In the genomic region with DNA sequence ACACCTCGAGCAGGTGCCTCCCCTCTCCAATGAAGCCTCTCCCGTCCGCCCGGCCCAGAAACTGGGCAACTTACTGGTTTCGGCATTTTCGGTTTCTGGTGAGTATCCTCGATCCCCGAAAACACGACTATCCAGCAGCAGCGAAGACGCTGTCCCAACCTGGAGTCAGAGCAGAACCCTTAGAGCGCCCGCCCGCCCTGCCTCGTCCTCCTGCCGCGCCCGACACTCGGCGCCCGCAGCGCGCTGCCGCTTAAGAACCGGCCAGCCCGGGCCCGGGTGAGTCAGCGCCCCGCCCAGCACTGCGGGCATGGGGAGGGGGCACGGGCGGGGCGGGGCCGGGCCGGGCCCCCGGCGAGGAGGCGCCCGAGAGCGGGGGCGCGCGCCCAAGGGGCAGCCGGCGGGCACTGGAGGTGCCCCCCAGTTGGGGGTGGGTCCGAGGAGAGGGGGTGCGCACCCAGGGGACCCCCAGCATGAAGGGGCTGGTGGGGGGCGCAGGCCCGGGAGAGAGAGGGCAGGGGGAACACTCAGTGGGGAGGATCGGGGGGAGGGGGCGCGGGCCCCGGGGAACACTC, we compare ENCODE assay signal across 1 cellular context.
TF ChIP-seq lines count a peak whose summit lies in the region.

No MANE protein-coding gene starts in this region.

TF ChIP-seq in K562, 482 proteins besides CTCF, POLR2A, EP300 and RAD21 (continued from another document and continues in another):
- TF ChIP-seq, protein P1, sequence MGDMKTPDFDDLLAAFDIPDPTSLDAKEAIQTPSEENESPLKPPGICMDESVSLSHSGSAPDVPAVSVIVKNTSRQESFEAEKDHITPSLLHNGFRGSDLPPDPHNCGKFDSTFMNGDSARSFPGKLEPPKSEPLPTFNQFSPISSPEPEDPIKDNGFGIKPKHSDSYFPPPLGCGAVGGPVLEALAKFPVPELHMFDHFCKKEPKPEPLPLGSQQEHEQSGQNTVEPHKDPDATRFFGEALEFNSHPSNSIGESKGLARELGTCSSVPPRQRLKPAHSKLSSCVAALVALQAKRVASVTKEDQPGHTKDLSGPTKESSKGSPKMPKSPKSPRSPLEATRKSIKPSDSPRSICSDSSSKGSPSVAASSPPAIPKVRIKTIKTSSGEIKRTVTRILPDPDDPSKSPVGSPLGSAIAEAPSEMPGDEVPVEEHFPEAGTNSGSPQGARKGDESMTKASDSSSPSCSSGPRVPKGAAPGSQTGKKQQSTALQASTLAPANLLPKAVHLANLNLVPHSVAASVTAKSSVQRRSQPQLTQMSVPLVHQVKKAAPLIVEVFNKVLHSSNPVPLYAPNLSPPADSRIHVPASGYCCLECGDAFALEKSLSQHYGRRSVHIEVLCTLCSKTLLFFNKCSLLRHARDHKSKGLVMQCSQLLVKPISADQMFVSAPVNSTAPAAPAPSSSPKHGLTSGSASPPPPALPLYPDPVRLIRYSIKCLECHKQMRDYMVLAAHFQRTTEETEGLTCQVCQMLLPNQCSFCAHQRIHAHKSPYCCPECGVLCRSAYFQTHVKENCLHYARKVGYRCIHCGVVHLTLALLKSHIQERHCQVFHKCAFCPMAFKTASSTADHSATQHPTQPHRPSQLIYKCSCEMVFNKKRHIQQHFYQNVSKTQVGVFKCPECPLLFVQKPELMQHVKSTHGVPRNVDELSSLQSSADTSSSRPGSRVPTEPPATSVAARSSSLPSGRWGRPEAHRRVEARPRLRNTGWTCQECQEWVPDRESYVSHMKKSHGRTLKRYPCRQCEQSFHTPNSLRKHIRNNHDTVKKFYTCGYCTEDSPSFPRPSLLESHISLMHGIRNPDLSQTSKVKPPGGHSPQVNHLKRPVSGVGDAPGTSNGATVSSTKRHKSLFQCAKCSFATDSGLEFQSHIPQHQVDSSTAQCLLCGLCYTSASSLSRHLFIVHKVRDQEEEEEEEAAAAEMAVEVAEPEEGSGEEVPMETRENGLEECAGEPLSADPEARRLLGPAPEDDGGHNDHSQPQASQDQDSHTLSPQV (IDR thresholded peaks at IDR 0.05): 0 out of 2 replicates have a peak, but pooled peaks have one; percentile 40
- no peak for TF ChIP-seq SMC3 (conservative IDR thresholded peaks at IDR 0.05; ENCODE audit: insufficient read depth, low read depth, low read length)
- TF ChIP-seq SMAD1 (IDR thresholded peaks at IDR 0.05; ENCODE audit: low read depth, low read length, partially characterized antibody): no peak
- TF ChIP-seq RBM39 (optimal IDR thresholded peaks at IDR 0.05; ENCODE audit: low read depth, low read length): no peak
- TF ChIP-seq, protein P2, sequence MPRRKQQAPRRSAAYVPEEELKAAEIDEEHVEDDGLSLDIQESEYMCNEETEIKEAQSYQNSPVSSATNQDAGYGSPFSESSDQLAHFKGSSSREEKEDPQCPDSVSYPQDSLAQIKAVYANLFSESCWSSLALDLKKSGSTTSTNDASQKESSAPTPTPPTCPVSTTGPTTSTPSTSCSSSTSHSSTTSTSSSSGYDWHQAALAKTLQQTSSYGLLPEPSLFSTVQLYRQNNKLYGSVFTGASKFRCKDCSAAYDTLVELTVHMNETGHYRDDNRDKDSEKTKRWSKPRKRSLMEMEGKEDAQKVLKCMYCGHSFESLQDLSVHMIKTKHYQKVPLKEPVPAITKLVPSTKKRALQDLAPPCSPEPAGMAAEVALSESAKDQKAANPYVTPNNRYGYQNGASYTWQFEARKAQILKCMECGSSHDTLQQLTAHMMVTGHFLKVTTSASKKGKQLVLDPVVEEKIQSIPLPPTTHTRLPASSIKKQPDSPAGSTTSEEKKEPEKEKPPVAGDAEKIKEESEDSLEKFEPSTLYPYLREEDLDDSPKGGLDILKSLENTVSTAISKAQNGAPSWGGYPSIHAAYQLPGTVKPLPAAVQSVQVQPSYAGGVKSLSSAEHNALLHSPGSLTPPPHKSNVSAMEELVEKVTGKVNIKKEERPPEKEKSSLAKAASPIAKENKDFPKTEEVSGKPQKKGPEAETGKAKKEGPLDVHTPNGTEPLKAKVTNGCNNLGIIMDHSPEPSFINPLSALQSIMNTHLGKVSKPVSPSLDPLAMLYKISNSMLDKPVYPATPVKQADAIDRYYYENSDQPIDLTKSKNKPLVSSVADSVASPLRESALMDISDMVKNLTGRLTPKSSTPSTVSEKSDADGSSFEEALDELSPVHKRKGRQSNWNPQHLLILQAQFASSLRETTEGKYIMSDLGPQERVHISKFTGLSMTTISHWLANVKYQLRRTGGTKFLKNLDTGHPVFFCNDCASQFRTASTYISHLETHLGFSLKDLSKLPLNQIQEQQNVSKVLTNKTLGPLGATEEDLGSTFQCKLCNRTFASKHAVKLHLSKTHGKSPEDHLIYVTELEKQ (CRISPR knock-in tag; IDR thresholded peaks at IDR 0.05): no peak
- TF ChIP-seq ZNF134 (CRISPR knock-in tag; conservative IDR thresholded peaks at IDR 0.05): no peak
- TF ChIP-seq RBFOX2 (IDR thresholded peaks at IDR 0.05; ENCODE audit: low read depth, low read length): peak; percentile 90
- TF ChIP-seq NR2F6 (CRISPR knock-in tag; IDR thresholded peaks at IDR 0.05): 0 out of 2 replicates have a peak, but pooled peaks have one; percentile 62
- TF ChIP-seq, protein P3, sequence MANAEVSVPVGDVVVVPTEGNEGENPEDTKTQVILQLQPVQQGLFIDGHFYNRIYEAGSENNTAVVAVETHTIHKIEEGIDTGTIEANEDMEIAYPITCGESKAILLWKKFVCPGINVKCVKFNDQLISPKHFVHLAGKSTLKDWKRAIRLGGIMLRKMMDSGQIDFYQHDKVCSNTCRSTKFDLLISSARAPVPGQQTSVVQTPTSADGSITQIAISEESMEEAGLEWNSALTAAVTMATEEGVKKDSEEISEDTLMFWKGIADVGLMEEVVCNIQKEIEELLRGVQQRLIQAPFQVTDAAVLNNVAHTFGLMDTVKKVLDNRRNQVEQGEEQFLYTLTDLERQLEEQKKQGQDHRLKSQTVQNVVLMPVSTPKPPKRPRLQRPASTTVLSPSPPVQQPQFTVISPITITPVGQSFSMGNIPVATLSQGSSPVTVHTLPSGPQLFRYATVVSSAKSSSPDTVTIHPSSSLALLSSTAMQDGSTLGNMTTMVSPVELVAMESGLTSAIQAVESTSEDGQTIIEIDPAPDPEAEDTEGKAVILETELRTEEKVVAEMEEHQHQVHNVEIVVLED (CRISPR knock-in tag; IDR thresholded peaks at IDR 0.05): no peak
- TF ChIP-seq PHF21A (IDR thresholded peaks at IDR 0.05; ENCODE audit: borderline replicate concordance, low read depth): no peak
- no peak for TF ChIP-seq ZMIZ1 (IDR thresholded peaks at IDR 0.05; ENCODE audit: low read depth in 2 of 2, low read length in 2 of 2)
- no peak for TF ChIP-seq ZNF23 (CRISPR knock-in tag; IDR thresholded peaks at IDR 0.05)
- no peak for TF ChIP-seq FOXM1 (IDR thresholded peaks at IDR 0.05; ENCODE audit: low read depth)
- no peak for TF ChIP-seq FOXM1 (CRISPR knock-in tag; IDR thresholded peaks at IDR 0.05; ENCODE audit: low read depth)
- TF ChIP-seq KAT7 (CRISPR knock-in tag; IDR thresholded peaks at IDR 0.05; ENCODE audit: borderline replicate concordance): no peak
- no peak for TF ChIP-seq FOXO4 (CRISPR knock-in tag; IDR thresholded peaks at IDR 0.05)
- TF ChIP-seq CCNT2 (IDR thresholded peaks at IDR 0.05; ENCODE audit: borderline replicate concordance, extremely low read depth, insufficient read length, low read depth, low read length): peak; percentile 77
- no peak for TF ChIP-seq MEF2A (IDR thresholded peaks at IDR 0.05; ENCODE audit: control insufficient read depth, low read depth, low read length)
- 0 out of 2 replicates have a peak, but pooled peaks have one; percentile 63 for TF ChIP-seq ERF (CRISPR knock-in tag; IDR thresholded peaks at IDR 0.05)
- no peak for TF ChIP-seq TCF15 (CRISPR knock-in tag; IDR thresholded peaks at IDR 0.05)
- peak; percentile 56; the same call in 1 of the 2 replicates for TF ChIP-seq ELF4 (CRISPR knock-in tag; IDR thresholded peaks at IDR 0.05)
- TF ChIP-seq NR2C2 (CRISPR knock-in tag; IDR thresholded peaks at IDR 0.05): 0 out of 2 replicates have a peak, but pooled peaks have one; percentile 20
- no peak for TF ChIP-seq NR2C2 (tag; IDR thresholded peaks at IDR 0.05)
- TF ChIP-seq ZBTB40 (IDR thresholded peaks at IDR 0.05): no peak
- TF ChIP-seq ZBTB40 (CRISPR knock-in tag; IDR thresholded peaks at IDR 0.05): no peak
